In genomic region chr2:110329760-110330159, GRCh38 we compare ENCODE assay signal across 7 cellular contexts.
DNase-seq lines count a peak whose midpoint lies in the region; ATAC-seq, FAIRE-seq and TF ChIP-seq lines count a peak whose summit lies in the region.
"Not testable (repeated sequence)": the region's sequence is repeated elsewhere in the genome, so short reads cannot be mapped to it uniquely, and the experiment has no call there.

No MANE protein-coding gene starts in this region.

- H3K4me1 ChIP-seq in kidney (ENCODE audit: control insufficient read depth in 1 of 2, insufficient read depth in 1 of 2, low read depth in 1 of 2, low read length in 2 of 2); upper lobe of left lung: not testable (repeated sequence)

- intact Hi-C loops in Right ventricle myocardium superior (cut with DNase I); kidney (cut with DNase I); posterior vena cava (cut with DNase I): not testable (repeated sequence)

- H3K4me3 Mint-ChIP-seq in stimulated activated memory B cell treated with anti-CD40 and anti-IgM and Interleukin-4, amounts not matched to agents 10 μg/mL and 1 μg/mL and 100 μg/mL, for 72 hours = not testable (repeated sequence)

- not testable (repeated sequence) for DNase-seq in Right ventricle myocardium superior; urothelium cell line (ENCODE audit: low spot score)
- DNase-seq in kidney (peak; percentile 22), mesenteric fat pad (ENCODE audit: low spot score) (peak; percentile 75), posterior vena cava (ENCODE audit: low spot score) (peak; percentile 59), upper lobe of left lung (peak; percentile 10 to 34)

- ATAC-seq in Right ventricle myocardium superior (ENCODE audit: poor library complexity) = peak; percentile 16
- peak; percentile 10 for ATAC-seq in stimulated activated memory B cell treated with anti-CD40 and anti-IgM and Interleukin-4, amounts not matched to agents 10 μg/mL and 1 μg/mL and 100 μg/mL, for 72 hours
- not testable (repeated sequence) for ATAC-seq in upper lobe of left lung (ENCODE audit: low FRiP score in 2 of 2)

- not testable (repeated sequence) for H3K27me3 Mint-ChIP-seq in stimulated activated memory B cell treated with anti-CD40 and anti-IgM and Interleukin-4, amounts not matched to agents 10 μg/mL and 1 μg/mL and 100 μg/mL, for 72 hours

- not testable (repeated sequence) for H3K9ac ChIP-seq in kidney (ENCODE audit: low read length in 2 of 2)

- WGBS in upper lobe of left lung, 2 donors = 92% methylated on average over 5 of the region's 10 CpGs; no CpG with 5 or more reads in 1 of the 2 donors

- TF ChIP-seq POLR2A in upper lobe of left lung (IDR thresholded peaks at IDR 0.05) = not testable (repeated sequence)

- H3K27ac ChIP-seq in kidney (ENCODE audit: low read depth in 2 of 2, low read length in 2 of 2); upper lobe of left lung: not testable (repeated sequence)

- not testable (repeated sequence) for FAIRE-seq in kidney (lab: Jason Lieb, UNC)
- peak; percentile 92 for FAIRE-seq in urothelium cell line (lab: Jason Lieb, UNC)

- TF ChIP-seq EP300 in upper lobe of left lung (IDR thresholded peaks at IDR 0.05) = not testable (repeated sequence)

- not testable (repeated sequence) for H3K27me3 ChIP-seq in upper lobe of left lung

- H3K9me3 ChIP-seq in kidney (ENCODE audit: control insufficient read depth in 1 of 2, low read length in 2 of 2); upper lobe of left lung: not testable (repeated sequence)

- H3K27ac Mint-ChIP-seq in stimulated activated memory B cell treated with anti-CD40 and anti-IgM and Interleukin-4, amounts not matched to agents 10 μg/mL and 1 μg/mL and 100 μg/mL, for 72 hours = not testable (repeated sequence)

- H3K36me3 ChIP-seq in kidney (ENCODE audit: control insufficient read depth in 1 of 2, insufficient read depth in 2 of 2, low read length in 2 of 2); upper lobe of left lung: not testable (repeated sequence)

- H3K4me1 Mint-ChIP-seq in stimulated activated memory B cell treated with anti-CD40 and anti-IgM and Interleukin-4, amounts not matched to agents 10 μg/mL and 1 μg/mL and 100 μg/mL, for 72 hours = not testable (repeated sequence)

- not testable (repeated sequence) for TF ChIP-seq CTCF in kidney (IDR thresholded peaks at IDR 0.05; ENCODE audit: borderline replicate concordance, extremely low read depth, insufficient read depth); upper lobe of left lung (IDR thresholded peaks at IDR 0.05)

- H3K4me3 ChIP-seq in kidney (ENCODE audit: low read length in 2 of 2); upper lobe of left lung: not testable (repeated sequence)

- H3K36me3 Mint-ChIP-seq in stimulated activated memory B cell treated with anti-CD40 and anti-IgM and Interleukin-4, amounts not matched to agents 10 μg/mL and 1 μg/mL and 100 μg/mL, for 72 hours = not testable (repeated sequence)

- H3K9me3 Mint-ChIP-seq in stimulated activated memory B cell treated with anti-CD40 and anti-IgM and Interleukin-4, amounts not matched to agents 10 μg/mL and 1 μg/mL and 100 μg/mL, for 72 hours = not testable (repeated sequence)
